ENCODE assay signal across 1 cellular context in the genomic region with DNA sequence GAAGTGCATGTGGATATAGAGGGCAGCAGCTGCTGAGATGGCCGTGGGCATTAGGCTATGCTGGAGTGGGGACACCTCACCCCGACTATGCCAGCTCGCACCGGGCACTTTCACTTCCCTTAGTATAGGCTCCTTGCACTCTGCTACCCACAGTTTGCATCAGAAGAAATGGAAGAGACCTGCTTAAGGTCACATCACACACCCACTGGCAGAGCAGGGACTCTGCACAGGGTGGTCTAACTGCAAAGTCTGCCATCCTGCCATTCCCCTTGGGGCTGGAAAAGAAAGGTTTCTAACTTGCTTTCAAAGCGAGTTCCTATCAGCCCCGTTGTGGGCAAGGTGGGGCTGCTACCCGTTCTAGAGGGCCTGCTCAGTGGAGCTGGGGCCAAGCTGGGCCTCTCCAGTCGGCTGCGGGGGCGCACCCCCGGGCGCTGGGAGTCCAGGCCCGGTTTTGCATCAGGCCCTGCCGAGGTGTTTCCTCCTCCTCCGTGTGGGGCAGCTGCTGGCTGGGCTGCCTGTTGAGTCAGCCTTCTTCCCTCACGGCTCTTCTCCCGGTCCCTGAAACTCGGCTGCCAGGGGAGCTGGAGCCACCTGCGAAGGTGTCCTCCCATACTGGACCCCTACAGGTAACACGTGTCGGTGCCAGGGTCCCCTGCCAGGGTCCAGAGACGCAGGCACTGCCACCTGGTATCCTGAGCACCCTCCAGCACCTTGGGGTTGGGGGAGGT.
TF ChIP-seq lines count a peak whose summit lies in the region.

A gene with protein sequence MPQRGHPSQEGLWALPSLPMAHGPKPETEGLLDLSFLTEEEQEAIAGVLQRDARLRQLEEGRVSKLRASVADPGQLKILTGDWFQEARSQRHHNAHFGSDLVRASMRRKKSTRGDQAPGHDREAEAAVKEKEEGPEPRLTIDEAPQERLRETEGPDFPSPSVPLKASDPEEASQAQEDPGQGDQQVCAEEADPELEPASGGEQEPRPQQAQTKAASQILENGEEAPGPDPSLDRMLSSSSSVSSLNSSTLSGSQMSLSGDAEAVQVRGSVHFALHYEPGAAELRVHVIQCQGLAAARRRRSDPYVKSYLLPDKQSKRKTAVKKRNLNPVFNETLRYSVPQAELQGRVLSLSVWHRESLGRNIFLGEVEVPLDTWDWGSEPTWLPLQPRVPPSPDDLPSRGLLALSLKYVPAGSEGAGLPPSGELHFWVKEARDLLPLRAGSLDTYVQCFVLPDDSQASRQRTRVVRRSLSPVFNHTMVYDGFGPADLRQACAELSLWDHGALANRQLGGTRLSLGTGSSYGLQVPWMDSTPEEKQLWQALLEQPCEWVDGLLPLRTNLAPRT (plus strand): TSS at position 498 of the 728 bp plus-strand sequence. CDS start 3,313 bp downstream, outside the sequence.

TF ChIP-seq in HEK293, 187 proteins besides CTCF, POLR2A, EP300 and RAD21 (continued from another document and continues in another):
- TF ChIP-seq, protein P1, sequence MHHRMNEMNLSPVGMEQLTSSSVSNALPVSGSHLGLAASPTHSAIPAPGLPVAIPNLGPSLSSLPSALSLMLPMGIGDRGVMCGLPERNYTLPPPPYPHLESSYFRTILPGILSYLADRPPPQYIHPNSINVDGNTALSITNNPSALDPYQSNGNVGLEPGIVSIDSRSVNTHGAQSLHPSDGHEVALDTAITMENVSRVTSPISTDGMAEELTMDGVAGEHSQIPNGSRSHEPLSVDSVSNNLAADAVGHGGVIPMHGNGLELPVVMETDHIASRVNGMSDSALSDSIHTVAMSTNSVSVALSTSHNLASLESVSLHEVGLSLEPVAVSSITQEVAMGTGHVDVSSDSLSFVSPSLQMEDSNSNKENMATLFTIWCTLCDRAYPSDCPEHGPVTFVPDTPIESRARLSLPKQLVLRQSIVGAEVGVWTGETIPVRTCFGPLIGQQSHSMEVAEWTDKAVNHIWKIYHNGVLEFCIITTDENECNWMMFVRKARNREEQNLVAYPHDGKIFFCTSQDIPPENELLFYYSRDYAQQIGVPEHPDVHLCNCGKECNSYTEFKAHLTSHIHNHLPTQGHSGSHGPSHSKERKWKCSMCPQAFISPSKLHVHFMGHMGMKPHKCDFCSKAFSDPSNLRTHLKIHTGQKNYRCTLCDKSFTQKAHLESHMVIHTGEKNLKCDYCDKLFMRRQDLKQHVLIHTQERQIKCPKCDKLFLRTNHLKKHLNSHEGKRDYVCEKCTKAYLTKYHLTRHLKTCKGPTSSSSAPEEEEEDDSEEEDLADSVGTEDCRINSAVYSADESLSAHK (tag by site-specific recombination; IDR thresholded peaks at IDR 0.05), result no peak
- TF ChIP-seq ZNF157 (tag by site-specific recombination; IDR thresholded peaks at IDR 0.05) (no peak), ZFP69B (tag by site-specific recombination; IDR thresholded peaks at IDR 0.05) (peak; percentile 65; the same call in 1 of the 2 replicates), ZNF664 (tag by site-specific recombination; IDR thresholded peaks at IDR 0.05) (no peak), ZNF341 (tag by site-specific recombination; IDR thresholded peaks at IDR 0.05; ENCODE audit: low read depth) (peak; percentile 98), OVOL3 (tag by site-specific recombination; IDR thresholded peaks at IDR 0.05) (no peak), MYNN (tag by site-specific recombination; IDR thresholded peaks at IDR 0.05; ENCODE audit: borderline replicate concordance) (no peak), ZNF549 (tag by site-specific recombination; IDR thresholded peaks at IDR 0.05) (no peak), TRIM28 (IDR thresholded peaks at IDR 0.05; ENCODE audit: borderline replicate concordance, low read length) (no peak), ZNF555 (tag by site-specific recombination; conservative IDR thresholded peaks at IDR 0.05) (no peak), ZEB2 (tag by site-specific recombination; IDR thresholded peaks at IDR 0.05) (peak; percentile 78), HOXC10 (CRISPR knock-in tag; IDR thresholded peaks at IDR 0.05) (no peak), ZNF202 (tag by site-specific recombination; IDR thresholded peaks at IDR 0.05; ENCODE audit: borderline replicate concordance) (no peak), YY2 (tag by site-specific recombination; IDR thresholded peaks at IDR 0.05) (no peak), ZNF292 (tag by site-specific recombination; IDR thresholded peaks at IDR 0.05; ENCODE audit: borderline replicate concordance, low read depth) (no peak), EGR2 (tag by site-specific recombination; IDR thresholded peaks at IDR 0.05; ENCODE audit: low read depth) (peak; percentile 95), ZNF221 (tag by site-specific recombination; IDR thresholded peaks at IDR 0.05; ENCODE audit: borderline replicate concordance) (no peak), ZNF585B (tag by site-specific recombination; IDR thresholded peaks at IDR 0.05) (no peak), RBAK (tag by site-specific recombination; IDR thresholded peaks at IDR 0.05) (no peak), ZNF266 (tag by site-specific recombination; IDR thresholded peaks at IDR 0.05; ENCODE audit: low read depth) (no peak), ZNF621 (tag by site-specific recombination; IDR thresholded peaks at IDR 0.05) (no peak), KLF7 (tag by site-specific recombination; IDR thresholded peaks at IDR 0.05; ENCODE audit: borderline replicate concordance) (peak; percentile 31; the same call in 1 of the 2 replicates), MZF1 (tag by site-specific recombination; IDR thresholded peaks at IDR 0.05; ENCODE audit: borderline replicate concordance) (no peak), KLF9 (tag by site-specific recombination; IDR thresholded peaks at IDR 0.05; ENCODE audit: low read depth) (peak; percentile 57; the same call in 1 of the 2 replicates), ZNF670 (tag by site-specific recombination; IDR thresholded peaks at IDR 0.05; ENCODE audit: low read depth) (no peak), ZFP3 (tag by site-specific recombination; IDR thresholded peaks at IDR 0.05; ENCODE audit: low read depth) (no peak), ZSCAN30 (tag by site-specific recombination; IDR thresholded peaks at IDR 0.05) (no peak), FEZF1 (tag by site-specific recombination; IDR thresholded peaks at IDR 0.05) (no peak), MEIS1 (CRISPR knock-in tag; IDR thresholded peaks at IDR 0.05; ENCODE audit: borderline replicate concordance) (no peak), ZNF114 (tag by site-specific recombination; IDR thresholded peaks at IDR 0.05) (no peak)
- TF ChIP-seq, protein P2, sequence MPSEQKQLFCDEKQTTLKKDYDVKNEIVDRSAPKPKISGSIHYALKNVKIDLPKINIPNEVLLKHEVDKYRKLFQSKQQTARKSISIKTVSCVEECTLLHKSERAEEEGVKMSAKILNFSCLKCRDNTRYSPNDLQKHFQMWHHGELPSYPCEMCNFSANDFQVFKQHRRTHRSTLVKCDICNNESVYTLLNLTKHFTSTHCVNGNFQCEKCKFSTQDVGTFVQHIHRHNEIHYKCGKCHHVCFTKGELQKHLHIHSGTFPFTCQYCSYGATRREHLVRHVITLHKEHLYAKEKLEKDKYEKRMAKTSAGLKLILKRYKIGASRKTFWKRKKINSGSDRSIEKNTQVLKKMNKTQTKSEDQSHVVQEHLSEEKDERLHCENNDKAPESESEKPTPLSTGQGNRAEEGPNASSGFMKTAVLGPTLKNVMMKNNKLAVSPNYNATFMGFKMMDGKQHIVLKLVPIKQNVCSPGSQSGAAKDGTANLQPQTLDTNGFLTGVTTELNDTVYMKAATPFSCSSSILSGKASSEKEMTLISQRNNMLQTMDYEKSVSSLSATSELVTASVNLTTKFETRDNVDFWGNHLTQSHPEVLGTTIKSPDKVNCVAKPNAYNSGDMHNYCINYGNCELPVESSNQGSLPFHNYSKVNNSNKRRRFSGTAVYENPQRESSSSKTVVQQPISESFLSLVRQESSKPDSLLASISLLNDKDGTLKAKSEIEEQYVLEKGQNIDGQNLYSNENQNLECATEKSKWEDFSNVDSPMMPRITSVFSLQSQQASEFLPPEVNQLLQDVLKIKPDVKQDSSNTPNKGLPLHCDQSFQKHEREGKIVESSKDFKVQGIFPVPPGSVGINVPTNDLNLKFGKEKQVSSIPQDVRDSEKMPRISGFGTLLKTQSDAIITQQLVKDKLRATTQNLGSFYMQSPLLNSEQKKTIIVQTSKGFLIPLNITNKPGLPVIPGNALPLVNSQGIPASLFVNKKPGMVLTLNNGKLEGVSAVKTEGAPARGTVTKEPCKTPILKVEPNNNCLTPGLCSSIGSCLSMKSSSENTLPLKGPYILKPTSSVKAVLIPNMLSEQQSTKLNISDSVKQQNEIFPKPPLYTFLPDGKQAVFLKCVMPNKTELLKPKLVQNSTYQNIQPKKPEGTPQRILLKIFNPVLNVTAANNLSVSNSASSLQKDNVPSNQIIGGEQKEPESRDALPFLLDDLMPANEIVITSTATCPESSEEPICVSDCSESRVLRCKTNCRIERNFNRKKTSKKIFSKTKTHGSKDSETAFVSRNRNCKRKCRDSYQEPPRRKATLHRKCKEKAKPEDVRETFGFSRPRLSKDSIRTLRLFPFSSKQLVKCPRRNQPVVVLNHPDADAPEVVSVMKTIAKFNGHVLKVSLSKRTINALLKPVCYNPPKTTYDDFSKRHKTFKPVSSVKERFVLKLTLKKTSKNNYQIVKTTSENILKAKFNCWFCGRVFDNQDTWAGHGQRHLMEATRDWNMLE (tag by site-specific recombination; conservative IDR thresholded peaks at IDR 0.05; ENCODE audit: low read depth), result no peak
- TF ChIP-seq, protein P3, sequence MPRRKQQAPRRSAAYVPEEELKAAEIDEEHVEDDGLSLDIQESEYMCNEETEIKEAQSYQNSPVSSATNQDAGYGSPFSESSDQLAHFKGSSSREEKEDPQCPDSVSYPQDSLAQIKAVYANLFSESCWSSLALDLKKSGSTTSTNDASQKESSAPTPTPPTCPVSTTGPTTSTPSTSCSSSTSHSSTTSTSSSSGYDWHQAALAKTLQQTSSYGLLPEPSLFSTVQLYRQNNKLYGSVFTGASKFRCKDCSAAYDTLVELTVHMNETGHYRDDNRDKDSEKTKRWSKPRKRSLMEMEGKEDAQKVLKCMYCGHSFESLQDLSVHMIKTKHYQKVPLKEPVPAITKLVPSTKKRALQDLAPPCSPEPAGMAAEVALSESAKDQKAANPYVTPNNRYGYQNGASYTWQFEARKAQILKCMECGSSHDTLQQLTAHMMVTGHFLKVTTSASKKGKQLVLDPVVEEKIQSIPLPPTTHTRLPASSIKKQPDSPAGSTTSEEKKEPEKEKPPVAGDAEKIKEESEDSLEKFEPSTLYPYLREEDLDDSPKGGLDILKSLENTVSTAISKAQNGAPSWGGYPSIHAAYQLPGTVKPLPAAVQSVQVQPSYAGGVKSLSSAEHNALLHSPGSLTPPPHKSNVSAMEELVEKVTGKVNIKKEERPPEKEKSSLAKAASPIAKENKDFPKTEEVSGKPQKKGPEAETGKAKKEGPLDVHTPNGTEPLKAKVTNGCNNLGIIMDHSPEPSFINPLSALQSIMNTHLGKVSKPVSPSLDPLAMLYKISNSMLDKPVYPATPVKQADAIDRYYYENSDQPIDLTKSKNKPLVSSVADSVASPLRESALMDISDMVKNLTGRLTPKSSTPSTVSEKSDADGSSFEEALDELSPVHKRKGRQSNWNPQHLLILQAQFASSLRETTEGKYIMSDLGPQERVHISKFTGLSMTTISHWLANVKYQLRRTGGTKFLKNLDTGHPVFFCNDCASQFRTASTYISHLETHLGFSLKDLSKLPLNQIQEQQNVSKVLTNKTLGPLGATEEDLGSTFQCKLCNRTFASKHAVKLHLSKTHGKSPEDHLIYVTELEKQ (tag by site-specific recombination; IDR thresholded peaks at IDR 0.05; ENCODE audit: borderline replicate concordance), result no peak
- TF ChIP-seq, protein P4, sequence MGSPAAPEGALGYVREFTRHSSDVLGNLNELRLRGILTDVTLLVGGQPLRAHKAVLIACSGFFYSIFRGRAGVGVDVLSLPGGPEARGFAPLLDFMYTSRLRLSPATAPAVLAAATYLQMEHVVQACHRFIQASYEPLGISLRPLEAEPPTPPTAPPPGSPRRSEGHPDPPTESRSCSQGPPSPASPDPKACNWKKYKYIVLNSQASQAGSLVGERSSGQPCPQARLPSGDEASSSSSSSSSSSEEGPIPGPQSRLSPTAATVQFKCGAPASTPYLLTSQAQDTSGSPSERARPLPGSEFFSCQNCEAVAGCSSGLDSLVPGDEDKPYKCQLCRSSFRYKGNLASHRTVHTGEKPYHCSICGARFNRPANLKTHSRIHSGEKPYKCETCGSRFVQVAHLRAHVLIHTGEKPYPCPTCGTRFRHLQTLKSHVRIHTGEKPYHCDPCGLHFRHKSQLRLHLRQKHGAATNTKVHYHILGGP (tag by site-specific recombination; IDR thresholded peaks at IDR 0.05), result no peak
- TF ChIP-seq, protein P5, sequence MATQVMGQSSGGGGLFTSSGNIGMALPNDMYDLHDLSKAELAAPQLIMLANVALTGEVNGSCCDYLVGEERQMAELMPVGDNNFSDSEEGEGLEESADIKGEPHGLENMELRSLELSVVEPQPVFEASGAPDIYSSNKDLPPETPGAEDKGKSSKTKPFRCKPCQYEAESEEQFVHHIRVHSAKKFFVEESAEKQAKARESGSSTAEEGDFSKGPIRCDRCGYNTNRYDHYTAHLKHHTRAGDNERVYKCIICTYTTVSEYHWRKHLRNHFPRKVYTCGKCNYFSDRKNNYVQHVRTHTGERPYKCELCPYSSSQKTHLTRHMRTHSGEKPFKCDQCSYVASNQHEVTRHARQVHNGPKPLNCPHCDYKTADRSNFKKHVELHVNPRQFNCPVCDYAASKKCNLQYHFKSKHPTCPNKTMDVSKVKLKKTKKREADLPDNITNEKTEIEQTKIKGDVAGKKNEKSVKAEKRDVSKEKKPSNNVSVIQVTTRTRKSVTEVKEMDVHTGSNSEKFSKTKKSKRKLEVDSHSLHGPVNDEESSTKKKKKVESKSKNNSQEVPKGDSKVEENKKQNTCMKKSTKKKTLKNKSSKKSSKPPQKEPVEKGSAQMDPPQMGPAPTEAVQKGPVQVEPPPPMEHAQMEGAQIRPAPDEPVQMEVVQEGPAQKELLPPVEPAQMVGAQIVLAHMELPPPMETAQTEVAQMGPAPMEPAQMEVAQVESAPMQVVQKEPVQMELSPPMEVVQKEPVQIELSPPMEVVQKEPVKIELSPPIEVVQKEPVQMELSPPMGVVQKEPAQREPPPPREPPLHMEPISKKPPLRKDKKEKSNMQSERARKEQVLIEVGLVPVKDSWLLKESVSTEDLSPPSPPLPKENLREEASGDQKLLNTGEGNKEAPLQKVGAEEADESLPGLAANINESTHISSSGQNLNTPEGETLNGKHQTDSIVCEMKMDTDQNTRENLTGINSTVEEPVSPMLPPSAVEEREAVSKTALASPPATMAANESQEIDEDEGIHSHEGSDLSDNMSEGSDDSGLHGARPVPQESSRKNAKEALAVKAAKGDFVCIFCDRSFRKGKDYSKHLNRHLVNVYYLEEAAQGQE (tag by site-specific recombination; IDR thresholded peaks at IDR 0.05), result no peak
- TF ChIP-seq, protein P6, sequence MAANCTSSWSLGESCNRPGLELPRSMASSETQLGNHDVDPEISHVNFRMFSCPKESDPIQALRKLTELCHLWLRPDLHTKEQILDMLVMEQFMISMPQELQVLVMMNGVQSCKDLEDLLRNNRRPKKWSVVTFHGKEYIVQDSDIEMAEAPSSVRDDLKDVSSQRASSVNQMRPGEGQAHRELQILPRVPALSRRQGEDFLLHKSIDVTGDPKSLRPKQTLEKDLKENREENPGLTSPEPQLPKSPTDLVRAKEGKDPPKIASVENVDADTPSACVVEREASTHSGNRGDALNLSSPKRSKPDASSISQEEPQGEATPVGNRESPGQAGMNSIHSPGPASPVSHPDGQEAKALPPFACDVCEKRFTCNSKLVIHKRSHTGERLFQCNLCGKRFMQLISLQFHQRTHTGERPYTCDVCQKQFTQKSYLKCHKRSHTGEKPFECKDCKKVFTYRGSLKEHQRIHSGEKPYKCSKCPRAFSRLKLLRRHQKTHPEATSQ (tag by site-specific recombination; IDR thresholded peaks at IDR 0.05), result no peak
